ENCODE assay signal across 8 cellular contexts in genomic region chr6:25014806-25015560, GRCh38.
DNase-seq lines count a peak whose midpoint lies in the region; ATAC-seq and TF ChIP-seq lines count a peak whose summit lies in the region.

No MANE protein-coding gene starts in this region.

- TF ChIP-seq CTCF in vagina (IDR thresholded peaks at IDR 0.05): no peak

- H3K9me3 Mint-ChIP-seq in activated naive CD4-positive, alpha-beta T cell treated with anti-CD3 and anti-CD28 coated beads, Interleukin-2, amount 50 U/mL, for 24 hours: no peaks in the 10 kb centered on the region

- H3K27ac Mint-ChIP-seq in activated naive CD4-positive, alpha-beta T cell treated with anti-CD3 and anti-CD28 coated beads, Interleukin-2, amount 50 U/mL, for 24 hours: peak overlapping the region; percentile 97

- TF ChIP-seq POLR2A in vagina (IDR thresholded peaks at IDR 0.05): no peak

- H3K27me3 Mint-ChIP-seq in activated naive CD4-positive, alpha-beta T cell treated with anti-CD3 and anti-CD28 coated beads, Interleukin-2, amount 50 U/mL, for 24 hours: no peaks in the 10 kb centered on the region

- peak overlapping the region; percentile 29 for H3K27ac ChIP-seq in vagina

- peaks cover 72% of the 10 kb centered on the region for H3K4me1 Mint-ChIP-seq in activated naive CD4-positive, alpha-beta T cell treated with anti-CD3 and anti-CD28 coated beads, Interleukin-2, amount 50 U/mL, for 24 hours

- H3K4me3 ChIP-seq in vagina: no peak overlapping the region

- ATAC-seq in HG02870 (IDR thresholded peaks at IDR 0.05; ENCODE audit: unreplicated experiment) (peak; percentile 34), GM18907 (IDR thresholded peaks at IDR 0.05; ENCODE audit: unreplicated experiment) (no peak), HG03045 (IDR thresholded peaks at IDR 0.05; ENCODE audit: unreplicated experiment) (no peak)

- H3K36me3 ChIP-seq in vagina: no peaks in the 10 kb centered on the region

- DNase-seq in AG08396 (ENCODE audit: low spot score): peak; percentile 36
- DNase-seq in iris pigment epithelial cell (ENCODE audit: low read depth): peak; percentile 87
- DNase-seq in vagina (ENCODE audit: extremely low spot score in 2 of 2): no peak
- DNase-seq in effector CD8-positive, alpha-beta T cell (lab: John Stamatoyannopoulos, UW): no peak

- no peaks in the 10 kb centered on the region for H3K9me3 ChIP-seq in vagina

- peaks cover 28% of the 10 kb centered on the region for H3K4me1 ChIP-seq in vagina

- H3K36me3 Mint-ChIP-seq in activated naive CD4-positive, alpha-beta T cell treated with anti-CD3 and anti-CD28 coated beads, Interleukin-2, amount 50 U/mL, for 24 hours: no peaks in the 10 kb centered on the region

- intact Hi-C loops in vagina (cut with DNase I): no loop called here

- H3K27me3 ChIP-seq in vagina: no peaks in the 10 kb centered on the region

- H3K4me3 Mint-ChIP-seq in activated naive CD4-positive, alpha-beta T cell treated with anti-CD3 and anti-CD28 coated beads, Interleukin-2, amount 50 U/mL, for 24 hours: peak overlapping the region; percentile 65

Comparison
In these comparisons a context has a peak if more than half of its experiments do, and no peak if none do; other contexts are left out.
1. DNase-seq: peak in AG08396 (single experiment) and iris pigment epithelial cell (single experiment); none in vagina (0 of 2) and effector CD8-positive, alpha-beta T cell (single experiment).